In the genomic region with DNA sequence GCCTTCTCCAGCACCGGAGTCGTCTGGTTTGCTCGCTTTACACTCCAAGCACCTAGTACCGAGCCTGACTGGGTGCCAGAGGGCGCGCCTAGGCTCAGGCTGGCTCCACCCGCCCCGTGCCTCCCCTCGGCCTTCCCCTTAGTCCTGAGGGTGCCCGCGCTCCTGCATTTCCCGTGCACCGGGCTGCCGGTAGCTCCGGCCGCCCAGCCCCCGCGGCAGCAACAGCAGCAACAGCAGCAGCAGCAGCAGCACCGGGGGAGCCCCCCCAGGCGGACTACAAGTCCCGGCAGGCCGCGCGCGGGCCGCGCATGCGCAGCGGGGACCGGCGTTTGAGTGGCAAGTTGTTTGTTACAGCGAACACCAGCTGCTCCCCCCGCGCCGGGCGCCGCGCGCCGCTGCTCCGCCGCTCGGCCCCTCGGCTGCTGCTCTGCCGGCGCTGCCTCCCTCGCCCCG, we compare ENCODE assay signal across 8 cellular contexts.
A peak's percentile ranks its signal among the peaks of the same experiment; 100 is the strongest.
DNase-seq lines count a peak whose midpoint lies in the region; ATAC-seq and TF ChIP-seq lines count a peak whose summit lies in the region.
"Not testable (repeated sequence)": the region's sequence is repeated elsewhere in the genome, so short reads cannot be mapped to it uniquely, and the experiment has no call there.

No MANE protein-coding gene starts in this region.

- peak overlapping the region; percentile 20; the same call in 1 of the 2 replicates for H3K4me3 ChIP-seq in BE2C (ENCODE audit: low read depth, low read length)

- not testable (repeated sequence) for TF ChIP-seq CTCF in BE2C (IDR thresholded peaks at IDR 0.05; ENCODE audit: low read depth, low read length)

- H3K4me1 ChIP-seq in BE2C, result not testable (repeated sequence)

- not testable (repeated sequence) for H3K27me3 ChIP-seq in BE2C

- not testable (repeated sequence) for H3K4me1 Mint-ChIP-seq in activated T-helper 17 cell treated with anti-CD3 and anti-CD28 coated beads, Interleukin-2, amount 50 U/mL, for 72 hours

- not testable (repeated sequence) for H3K9me3 Mint-ChIP-seq in activated T-helper 17 cell treated with anti-CD3 and anti-CD28 coated beads, Interleukin-2, amount 50 U/mL, for 72 hours

- H3K27ac Mint-ChIP-seq in activated T-helper 17 cell treated with anti-CD3 and anti-CD28 coated beads, Interleukin-2, amount 50 U/mL, for 72 hours, result not testable (repeated sequence)

- H3K36me3 Mint-ChIP-seq in activated T-helper 17 cell treated with anti-CD3 and anti-CD28 coated beads, Interleukin-2, amount 50 U/mL, for 72 hours (ENCODE audit: low read depth), result not testable (repeated sequence)

- H3K9me3 ChIP-seq in BE2C, result not testable (repeated sequence)

- not testable (repeated sequence) for H3K27me3 Mint-ChIP-seq in activated T-helper 17 cell treated with anti-CD3 and anti-CD28 coated beads, Interleukin-2, amount 50 U/mL, for 72 hours

- DNase-seq in BE2C (peak; percentile 90), middle frontal gyrus (ENCODE audit: extremely low spot score, low spot score) (peak; percentile 66)
- DNase-seq in stimulated activated CD4-positive, alpha-beta T cell treated with anti-CD3 and anti-CD28 coated beads, Interleukin-4, amount 100 ng/mL, for 48 hours (ENCODE audit: low read depth in 2 of 2), result peak; percentile 56 to 77

- peak overlapping the region; percentile 52 for H3K4me3 Mint-ChIP-seq in activated T-helper 17 cell treated with anti-CD3 and anti-CD28 coated beads, Interleukin-2, amount 50 U/mL, for 72 hours

- peak; percentile 96 for ATAC-seq in GM21381 (IDR thresholded peaks at IDR 0.05; ENCODE audit: unreplicated experiment)
- ATAC-seq in HG03139 (IDR thresholded peaks at IDR 0.05; ENCODE audit: unreplicated experiment), result peak; percentile 88
- peak; percentile 81 for ATAC-seq in SK-N-SH treated with all-trans-retinoic acid at 6 μM for 48 hours
- ATAC-seq in activated T-helper 17 cell treated with anti-CD3 and anti-CD28 coated beads, Interleukin-2, amount 50 U/mL, for 72 hours (replicated peaks), result peak; percentile 95
- peak; percentile 92 for ATAC-seq in esophagus mucosa

- not testable (repeated sequence) for H3K36me3 ChIP-seq in BE2C

TF ChIP-seq in SK-N-SH treated with all-trans-retinoic acid at 6 μM for 48 hours, 23 proteins besides CTCF, POLR2A, EP300 and RAD21:
- peak; percentile 91 for TF ChIP-seq ZFP3 (CRISPR knock-in tag; IDR thresholded peaks at IDR 0.05)

Comparison
In these comparisons a context has a peak if more than half of its experiments do, and no peak if none do; other contexts are left out.
1. Peak in every context shown above with its lines: DNase-seq, ATAC-seq and H3K4me3 ChIP-seq.